ENCODE assay signal across 27 cellular contexts in the genomic region with DNA sequence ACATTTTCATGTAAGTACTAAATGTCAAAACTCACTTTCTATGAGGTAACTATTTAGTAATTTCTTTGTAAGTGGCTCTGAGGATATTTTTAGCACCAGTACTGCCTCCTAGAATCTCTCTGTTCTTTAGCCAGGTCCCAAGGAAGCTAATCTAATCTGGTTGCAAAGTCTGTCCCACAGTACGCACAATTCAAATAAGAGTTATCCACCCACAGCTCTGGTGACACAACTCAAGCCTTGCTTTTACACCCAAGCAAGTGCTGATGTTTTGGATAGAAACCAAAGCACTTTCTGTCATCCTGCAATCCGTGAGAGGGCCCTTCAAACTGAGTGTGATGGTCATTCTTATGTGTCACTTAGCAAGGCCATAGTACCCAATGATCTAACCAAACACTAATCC. TPM values are rescaled to one million over a fixed set of nuclear protein-coding genes. Genes with fewer than 3 reads are reported as not detected.
DNase-seq lines count a peak whose midpoint lies in the region; ATAC-seq, FAIRE-seq and TF ChIP-seq lines count a peak whose summit lies in the region.
"Had no signal": no experiment of that assay in that cellular context is flagged by ENCODE, and none has a peak within 500 bp of the region (broad histone marks: within the 10 kb centered on the region; RNA-seq: fewer than 3 reads in every experiment).

No MANE protein-coding gene starts in this region.

- H3K9me3 ChIP-seq in cardiac muscle cell (ENCODE audit: low read depth) (no peaks in the 10 kb centered on the region), pancreas (no peaks in the 10 kb centered on the region), HAP-1 (no peaks in the 10 kb centered on the region)
- H3K9me3 ChIP-seq: thoracic aorta, uterus had no signal

- H3K4me3 ChIP-seq in cardiac muscle cell (no peak overlapping the region), pancreas (no peak overlapping the region), HAP-1 (no peak overlapping the region)
- H3K4me3 ChIP-seq: thoracic aorta, uterus had no signal

- intact Hi-C loops in Right ventricle myocardium inferior (cut with DNase I), result loop anchor here (10.0 kb wide), 1 partner anchor 467 kb away; no protein-coding TSS in a partner anchor
- intact Hi-C loops in cardiac septum (cut with DNase I), result loop anchor here (2.0 kb wide), 1 partner anchor 123 kb away; no protein-coding TSS in a partner anchor
- intact Hi-C loops in pancreas (cut with DNase I), result no loop called here

- POLR2A ChIA-PET in T-cell (lab: Charles Lee), result no interaction called here

- ATAC-seq in Right ventricle myocardium inferior (peak; percentile 86), T-cell (replicated peaks in 1 of 4) (no peak), pancreas (peak; percentile 44 to 88 (median 59))
- ATAC-seq: activated T-cell treated with anti-CD3 and anti-CD28 coated beads, Interleukin-2, amount 50 U/mL, for 4 hours; SK-N-SH treated with all-trans-retinoic acid at 6 μM for 48 hours; stimulated activated naive B cell treated with anti-CD40 and anti-IgM and Interleukin-4, amounts not matched to agents 10 μg/mL and 1 μg/mL and 100 μg/mL, for 72 hours; WTC11 had no signal

- H3K27me3 ChIP-seq in cardiac muscle cell (no peaks in the 10 kb centered on the region), pancreas (no peaks in the 10 kb centered on the region), HAP-1 (ENCODE audit: low read depth) (no peaks in the 10 kb centered on the region)
- H3K27me3 ChIP-seq: uterus had no signal

- CTCF ChIA-PET in T-cell (lab: Charles Lee), result no interaction called here

- H3K9me3 Mint-ChIP-seq in T-cell, result no peaks in the 10 kb centered on the region
- H3K9me3 Mint-ChIP-seq: activated T-cell treated with anti-CD3 and anti-CD28 coated beads, Interleukin-2, amount 50 U/mL, for 4 hours; naive B cell; stimulated activated naive B cell treated with anti-CD40 and anti-IgM and Interleukin-4, amounts not matched to agents 10 μg/mL and 1 μg/mL and 100 μg/mL, for 72 hours; WTC11 had no signal

- H3K36me3 ChIP-seq in cardiac muscle cell (no peaks in the 10 kb centered on the region), pancreas (no peaks in the 10 kb centered on the region), HAP-1 (replicated peaks) (no peaks in the 10 kb centered on the region)
- H3K36me3 ChIP-seq: thoracic aorta, uterus had no signal

- in situ Hi-C loops in HAP-1 (cut with MboI; ENCODE audit: low sequenced_read_pairs), result no loop called here

- H3K27me3 Mint-ChIP-seq in T-cell, result no peaks in the 10 kb centered on the region

- WGBS in pancreas, 2 donors, result 15 to 28% methylated on average over 2 of the region's 2 CpGs

- H3K4me1 ChIP-seq in cardiac muscle cell (ENCODE audit: low read depth), result peaks cover 9% of the 10 kb centered on the region
- peaks cover 0 to 8% (median 0%) of the 10 kb centered on the region in 3 donors for H3K4me1 ChIP-seq in pancreas
- no peaks in the 10 kb centered on the region for H3K4me1 ChIP-seq in HAP-1
- H3K4me1 ChIP-seq: uterus had no signal

- DNase-seq in Right ventricle myocardium inferior (ENCODE audit: missing footprints), result no peak
- DNase-seq in cardiac septum (ENCODE audit: low spot score), result no peak
- no peak for DNase-seq in T-cell
- DNase-seq in cardiac muscle cell (ENCODE audit: low read depth in 1 of 2, low spot score in 1 of 2), result peak in 1 of 2 donors; percentile 78
- DNase-seq in pancreas, result no peak
- DNase-seq in HAP-1 (ENCODE audit: low spot score in 2 of 2), result no peak
- DNase-seq in RCC 7860 (ENCODE audit: low spot score), result no peak
- DNase-seq: activated CD8-positive, alpha-beta memory T cell treated with anti-CD3 and anti-CD28 coated beads for 24 hours; activated T-cell treated with anti-CD3 and anti-CD28 coated beads, Interleukin-2, amount 50 U/mL, for 4 hours; DMS153; effector CD8-positive, alpha-beta T cell; head of caudate nucleus; naive B cell; NCI-H1105; NCI-H2081 treated with DMSO at 0.1 percent for 48 hours; NCI-H774; occipital lobe; stimulated activated CD4-positive, alpha-beta T cell treated with anti-CD3 and anti-CD28 coated beads, Interleukin-4, amount 100 ng/mL, for 1 hour; stimulated activated naive B cell treated with anti-CD40 and anti-IgM and Interleukin-4, amounts not matched to agents 10 μg/mL and 1 μg/mL and 100 μg/mL, for 72 hours; uterus had no signal

- peaks cover 77 to 94% (median 87%) of the 10 kb centered on the region in 3 donors for H3K4me1 Mint-ChIP-seq in T-cell
- H3K4me1 Mint-ChIP-seq: WTC11 had no signal

- no peak for TF ChIP-seq CTCF in cardiac muscle cell (IDR thresholded peaks at IDR 0.05; ENCODE audit: low read depth, low read length)
- TF ChIP-seq CTCF in pancreas (IDR thresholded peaks at IDR 0.05), result no peak

- FAIRE-seq in pancreas (lab: Jason Lieb, UNC) (no peak), RCC 7860 (lab: Jason Lieb, UNC) (no peak)

- no peak overlapping the region for H3K4me3 Mint-ChIP-seq in T-cell
- H3K4me3 Mint-ChIP-seq: activated T-cell treated with anti-CD3 and anti-CD28 coated beads, Interleukin-2, amount 50 U/mL, for 4 hours; naive B cell; stimulated activated naive B cell treated with anti-CD40 and anti-IgM and Interleukin-4, amounts not matched to agents 10 μg/mL and 1 μg/mL and 100 μg/mL, for 72 hours; WTC11 had no signal

- H3K27ac ChIP-seq in cardiac muscle cell (peak overlapping the region; percentile 65), pancreas (no peak overlapping the region)
- H3K27ac ChIP-seq: C4-2B, RWPE1, thoracic aorta, uterus had no signal

- H3K27ac Mint-ChIP-seq in T-cell, result peak overlapping the region; percentile 96 to 99
- H3K27ac Mint-ChIP-seq: naive B cell; stimulated activated naive B cell treated with anti-CD40 and anti-IgM and Interleukin-4, amounts not matched to agents 10 μg/mL and 1 μg/mL and 100 μg/mL, for 72 hours; WTC11 had no signal

- H3K36me3 Mint-ChIP-seq in T-cell, result no peaks in the 10 kb centered on the region
- H3K36me3 Mint-ChIP-seq: naive B cell; stimulated activated naive B cell treated with anti-CD40 and anti-IgM and Interleukin-4, amounts not matched to agents 10 μg/mL and 1 μg/mL and 100 μg/mL, for 72 hours; WTC11 had no signal

RNA-seq across cellular contexts. Expression of a gene that starts 14.5 kb away (rescaled TPM):
- total RNA-seq in Right ventricle myocardium inferior (9.0 TPM), cardiac septum (6.6 TPM), T-cell (100 to 1,000 TPM in 3 of 5 donors, 10 to 100 TPM in 2; 82.8 to 271 (median 248) TPM), cardiac muscle cell (0.25 and 0.45 TPM in 2 replicates), pancreas (1 to 10 TPM in 5 of 6 donors, under 1 TPM in 1; 0.83 to 4.1 (median 2.8) TPM)
- polyA plus RNA-seq in cardiac muscle cell (0.22 and 1.3 TPM in 2 replicates), pancreas (10 to 100 TPM in 1 of 2 donors, 1 to 10 TPM in 1; 7.6 to 17.3 TPM)
- total RNA-seq: epithelial cell of proximal tubule, G401 had no signal

RNA-seq across cellular contexts. Expression of a gene that starts 35.3 kb away (rescaled TPM):
- 5.8 TPM for total RNA-seq in Right ventricle myocardium inferior
- total RNA-seq in cardiac septum, result 3.5 TPM
- total RNA-seq in T-cell, result 10 to 100 TPM; 23.5 to 99.9 (median 76.8) TPM
- 0.06 TPM in 1 of 2 replicates, not detected in the other for total RNA-seq in cardiac muscle cell
- polyA plus RNA-seq in cardiac muscle cell, result 0.17 TPM in 1 of 2 replicates, not detected in the other
- 1 to 10 TPM in 2 of 6 donors, under 1 TPM in 4; 0.39 to 1.5 (median 0.84) TPM for total RNA-seq in pancreas
- 1 to 10 TPM; 1.5 to 2.0 TPM for polyA plus RNA-seq in pancreas
- total RNA-seq: epithelial cell of proximal tubule, G401, WTC11 had no signal

RNA-seq across cellular contexts. Expression of a gene that starts 48.5 kb away (rescaled TPM):
- total RNA-seq in Right ventricle myocardium inferior (43.1 TPM), cardiac septum (44.9 TPM), T-cell (under 1 TPM in 4 of 5 donors, not detected in 1; 0.30 to 0.92 (median 0.63) TPM), cardiac muscle cell (25.6 and 30.6 TPM in 2 replicates), pancreas (10 to 100 TPM; 20.9 to 41.2 (median 30.5) TPM)
- polyA plus RNA-seq in cardiac muscle cell (37.9 and 41.8 TPM in 2 replicates), pancreas (10 to 100 TPM; 16.4 to 83.9 TPM)

RNA-seq across cellular contexts. Expression of a gene that starts 48.9 kb away (rescaled TPM):
- total RNA-seq in Right ventricle myocardium inferior (31.1 TPM), cardiac septum (26.1 TPM), T-cell (under 1 TPM in 3 of 5 donors, not detected in 2; 0.43 to 0.79 (median 0.73) TPM), cardiac muscle cell (18.2 and 19.1 TPM in 2 replicates), pancreas (10 to 100 TPM; 13.8 to 27.7 (median 17.7) TPM)
- polyA plus RNA-seq in cardiac muscle cell (32.1 and 35.7 TPM in 2 replicates), pancreas (10 to 100 TPM; 17.4 to 66.9 TPM)
- total RNA-seq: G401 had no signal

Comparison
In these comparisons a context has a peak if more than half of its experiments do, and no peak if none do; other contexts are left out.
1. ATAC-seq: peak in Right ventricle myocardium inferior (single experiment) and pancreas (4 of 4); none in T-cell (0 of 4).
2. RNA of a gene that starts 48.5 kb away (total RNA-seq): 44.9 TPM in cardiac septum (single experiment), 43.1 TPM in Right ventricle myocardium inferior (single experiment), 20.9 to 41.2 TPM in pancreas and 25.6 to 30.6 TPM in cardiac muscle cell; 0.30 to 0.92 TPM in T-cell; every median in the first group is over 10 times any median in the second.
3. intact Hi-C loops: an anchor here in Right ventricle myocardium inferior (10.0 kb wide) and cardiac septum (2.0 kb wide); none called in pancreas.